In the genomic region with DNA sequence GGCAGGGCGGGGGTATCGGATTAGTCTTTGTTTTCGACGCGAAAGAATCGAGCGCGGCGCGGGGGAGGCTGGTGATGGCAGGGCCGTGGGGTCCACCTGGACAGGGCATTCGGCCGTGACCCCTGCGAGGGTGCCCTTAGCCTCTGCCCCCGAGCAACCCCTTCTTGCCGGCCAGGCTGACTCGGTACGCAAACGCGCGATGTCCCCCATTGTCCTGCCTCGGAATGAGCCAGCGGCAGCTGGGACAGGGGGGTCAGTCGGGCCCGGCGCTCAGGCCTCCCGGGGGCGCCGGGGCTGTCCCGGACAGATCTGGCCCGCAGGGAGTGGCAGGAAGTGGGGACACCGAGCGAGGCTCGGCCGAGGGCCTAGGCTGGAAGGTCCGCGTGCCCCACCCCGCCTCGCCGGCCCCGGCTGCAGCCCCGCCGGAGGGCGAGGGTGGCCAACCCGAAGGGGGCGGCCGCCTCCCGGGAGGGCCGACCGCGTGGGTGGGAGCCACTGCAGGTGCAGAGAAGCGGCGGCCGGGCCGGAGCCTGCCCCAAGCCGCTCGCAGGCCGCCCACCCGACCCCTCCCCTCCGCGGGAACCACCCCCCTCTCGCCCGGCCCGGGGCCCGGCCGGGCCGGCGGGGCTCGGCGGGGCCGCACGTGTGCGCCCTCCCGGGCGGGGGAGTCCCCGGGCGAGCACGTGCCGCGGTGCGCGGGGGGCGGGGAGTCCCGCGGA, we compare ENCODE assay signal across 1 cellular context.
A peak's percentile ranks its signal among the peaks of the same experiment; 100 is the strongest.
TF ChIP-seq lines count a peak whose summit lies in the region.

A gene (plus strand): TSS at position 708 of the 719 bp plus-strand sequence. CDS start 1,494 bp downstream, outside the sequence.

TF ChIP-seq in K562, 482 proteins besides CTCF, POLR2A, EP300 and RAD21 (continued from another document):
- TF ChIP-seq, protein P1, sequence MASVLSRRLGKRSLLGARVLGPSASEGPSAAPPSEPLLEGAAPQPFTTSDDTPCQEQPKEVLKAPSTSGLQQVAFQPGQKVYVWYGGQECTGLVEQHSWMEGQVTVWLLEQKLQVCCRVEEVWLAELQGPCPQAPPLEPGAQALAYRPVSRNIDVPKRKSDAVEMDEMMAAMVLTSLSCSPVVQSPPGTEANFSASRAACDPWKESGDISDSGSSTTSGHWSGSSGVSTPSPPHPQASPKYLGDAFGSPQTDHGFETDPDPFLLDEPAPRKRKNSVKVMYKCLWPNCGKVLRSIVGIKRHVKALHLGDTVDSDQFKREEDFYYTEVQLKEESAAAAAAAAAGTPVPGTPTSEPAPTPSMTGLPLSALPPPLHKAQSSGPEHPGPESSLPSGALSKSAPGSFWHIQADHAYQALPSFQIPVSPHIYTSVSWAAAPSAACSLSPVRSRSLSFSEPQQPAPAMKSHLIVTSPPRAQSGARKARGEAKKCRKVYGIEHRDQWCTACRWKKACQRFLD (CRISPR knock-in tag; IDR thresholded peaks at IDR 0.05): peak; percentile 75
- TF ChIP-seq ZNF79 (CRISPR knock-in tag; IDR thresholded peaks at IDR 0.05; ENCODE audit: low read depth) (no peak), RB1 (IDR thresholded peaks at IDR 0.05; ENCODE audit: low read depth) (peak; percentile 27), BHLHE40 (IDR thresholded peaks at IDR 0.05; ENCODE audit: low read length) (peak; percentile 94), GATAD2B (IDR thresholded peaks at IDR 0.05; ENCODE audit: borderline replicate concordance) (peak; percentile 25; the same call in 1 of the 2 replicates), U2AF1 (optimal IDR thresholded peaks at IDR 0.05; ENCODE audit: low read depth, low read length) (peak; percentile 66), KLF16 (IDR thresholded peaks at IDR 0.05) (no peak), MAZ (CRISPR knock-in tag; conservative IDR thresholded peaks at IDR 0.05 in 1 of 2, IDR thresholded peaks at IDR 0.05 in 1 of 2) (peak; percentile 45 to 53), POU5F1 (IDR thresholded peaks at IDR 0.05; ENCODE audit: borderline replicate concordance, low read depth, low read length, partially characterized antibody) (no peak), HNRNPL (IDR thresholded peaks at IDR 0.05; ENCODE audit: low read depth, low read length) (peak; percentile 82), FIP1L1 (IDR thresholded peaks at IDR 0.05; ENCODE audit: low read depth, low read length, poor library complexity, severe bottlenecking) (peak; percentile 72), KDM5B (IDR thresholded peaks at IDR 0.05; ENCODE audit: insufficient replicate concordance, low read depth, low read length) (peak; percentile 4), SAP30 (IDR thresholded peaks at IDR 0.05; ENCODE audit: borderline replicate concordance, insufficient read depth, low read depth, low read length, poor library complexity, severe bottlenecking) (peak; percentile 29), NBN (IDR thresholded peaks at IDR 0.05; ENCODE audit: low read depth) (no peak), SRSF3 (IDR thresholded peaks at IDR 0.05; ENCODE audit: insufficient read depth, low read length) (no peak), E2F3 (CRISPR knock-in tag; IDR thresholded peaks at IDR 0.05) (0 out of 2 replicates have a peak, but pooled peaks have one; percentile 13), ZBTB7A (IDR thresholded peaks at IDR 0.05; ENCODE audit: borderline replicate concordance, control insufficient read depth, low read depth, low read length) (peak; percentile 87; the same call in 1 of the 2 replicates), FOSL1 (tag; conservative IDR thresholded peaks at IDR 0.05) (peak; percentile 15; the same call in 1 of the 2 replicates), ZNF224 (CRISPR knock-in tag; IDR thresholded peaks at IDR 0.05) (no peak), SIN3A (IDR thresholded peaks at IDR 0.05; ENCODE audit: borderline replicate concordance in 2 of 2, control insufficient read depth in 1 of 2, low read depth in 2 of 2, low read length in 2 of 2) (peak in 1 of 2 experiments; percentile 68; a peak in 1 of 4 replicates), ARID1B (IDR thresholded peaks at IDR 0.05) (0 out of 2 replicates have a peak, but pooled peaks have one; percentile 12)
- TF ChIP-seq, protein P2, sequence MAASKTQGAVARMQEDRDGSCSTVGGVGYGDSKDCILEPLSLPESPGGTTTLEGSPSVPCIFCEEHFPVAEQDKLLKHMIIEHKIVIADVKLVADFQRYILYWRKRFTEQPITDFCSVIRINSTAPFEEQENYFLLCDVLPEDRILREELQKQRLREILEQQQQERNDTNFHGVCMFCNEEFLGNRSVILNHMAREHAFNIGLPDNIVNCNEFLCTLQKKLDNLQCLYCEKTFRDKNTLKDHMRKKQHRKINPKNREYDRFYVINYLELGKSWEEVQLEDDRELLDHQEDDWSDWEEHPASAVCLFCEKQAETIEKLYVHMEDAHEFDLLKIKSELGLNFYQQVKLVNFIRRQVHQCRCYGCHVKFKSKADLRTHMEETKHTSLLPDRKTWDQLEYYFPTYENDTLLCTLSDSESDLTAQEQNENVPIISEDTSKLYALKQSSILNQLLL (CRISPR knock-in tag; IDR thresholded peaks at IDR 0.05; ENCODE audit: borderline replicate concordance): no peak
- TF ChIP-seq, protein P3, sequence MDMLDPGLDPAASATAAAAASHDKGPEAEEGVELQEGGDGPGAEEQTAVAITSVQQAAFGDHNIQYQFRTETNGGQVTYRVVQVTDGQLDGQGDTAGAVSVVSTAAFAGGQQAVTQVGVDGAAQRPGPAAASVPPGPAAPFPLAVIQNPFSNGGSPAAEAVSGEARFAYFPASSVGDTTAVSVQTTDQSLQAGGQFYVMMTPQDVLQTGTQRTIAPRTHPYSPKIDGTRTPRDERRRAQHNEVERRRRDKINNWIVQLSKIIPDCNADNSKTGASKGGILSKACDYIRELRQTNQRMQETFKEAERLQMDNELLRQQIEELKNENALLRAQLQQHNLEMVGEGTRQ (CRISPR knock-in tag; IDR thresholded peaks at IDR 0.05): peak; percentile 13; the same call in 1 of the 2 replicates
- TF ChIP-seq, protein P4, sequence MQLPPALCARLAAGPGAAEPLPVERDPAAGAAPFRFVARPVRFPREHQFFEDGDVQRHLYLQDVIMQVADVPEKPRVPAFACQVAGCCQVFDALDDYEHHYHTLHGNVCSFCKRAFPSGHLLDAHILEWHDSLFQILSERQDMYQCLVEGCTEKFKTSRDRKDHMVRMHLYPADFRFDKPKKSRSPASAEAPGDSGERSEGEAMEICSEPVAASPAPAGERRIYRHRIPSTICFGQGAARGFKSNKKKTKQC (CRISPR knock-in tag; IDR thresholded peaks at IDR 0.05): no peak; the same call in 1 of the 2 replicates
- TF ChIP-seq, protein P5, sequence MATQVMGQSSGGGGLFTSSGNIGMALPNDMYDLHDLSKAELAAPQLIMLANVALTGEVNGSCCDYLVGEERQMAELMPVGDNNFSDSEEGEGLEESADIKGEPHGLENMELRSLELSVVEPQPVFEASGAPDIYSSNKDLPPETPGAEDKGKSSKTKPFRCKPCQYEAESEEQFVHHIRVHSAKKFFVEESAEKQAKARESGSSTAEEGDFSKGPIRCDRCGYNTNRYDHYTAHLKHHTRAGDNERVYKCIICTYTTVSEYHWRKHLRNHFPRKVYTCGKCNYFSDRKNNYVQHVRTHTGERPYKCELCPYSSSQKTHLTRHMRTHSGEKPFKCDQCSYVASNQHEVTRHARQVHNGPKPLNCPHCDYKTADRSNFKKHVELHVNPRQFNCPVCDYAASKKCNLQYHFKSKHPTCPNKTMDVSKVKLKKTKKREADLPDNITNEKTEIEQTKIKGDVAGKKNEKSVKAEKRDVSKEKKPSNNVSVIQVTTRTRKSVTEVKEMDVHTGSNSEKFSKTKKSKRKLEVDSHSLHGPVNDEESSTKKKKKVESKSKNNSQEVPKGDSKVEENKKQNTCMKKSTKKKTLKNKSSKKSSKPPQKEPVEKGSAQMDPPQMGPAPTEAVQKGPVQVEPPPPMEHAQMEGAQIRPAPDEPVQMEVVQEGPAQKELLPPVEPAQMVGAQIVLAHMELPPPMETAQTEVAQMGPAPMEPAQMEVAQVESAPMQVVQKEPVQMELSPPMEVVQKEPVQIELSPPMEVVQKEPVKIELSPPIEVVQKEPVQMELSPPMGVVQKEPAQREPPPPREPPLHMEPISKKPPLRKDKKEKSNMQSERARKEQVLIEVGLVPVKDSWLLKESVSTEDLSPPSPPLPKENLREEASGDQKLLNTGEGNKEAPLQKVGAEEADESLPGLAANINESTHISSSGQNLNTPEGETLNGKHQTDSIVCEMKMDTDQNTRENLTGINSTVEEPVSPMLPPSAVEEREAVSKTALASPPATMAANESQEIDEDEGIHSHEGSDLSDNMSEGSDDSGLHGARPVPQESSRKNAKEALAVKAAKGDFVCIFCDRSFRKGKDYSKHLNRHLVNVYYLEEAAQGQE (CRISPR knock-in tag; IDR thresholded peaks at IDR 0.05; ENCODE audit: low read depth): 0 out of 2 replicates have a peak, but pooled peaks have one; percentile 41
- TF ChIP-seq, protein P6, sequence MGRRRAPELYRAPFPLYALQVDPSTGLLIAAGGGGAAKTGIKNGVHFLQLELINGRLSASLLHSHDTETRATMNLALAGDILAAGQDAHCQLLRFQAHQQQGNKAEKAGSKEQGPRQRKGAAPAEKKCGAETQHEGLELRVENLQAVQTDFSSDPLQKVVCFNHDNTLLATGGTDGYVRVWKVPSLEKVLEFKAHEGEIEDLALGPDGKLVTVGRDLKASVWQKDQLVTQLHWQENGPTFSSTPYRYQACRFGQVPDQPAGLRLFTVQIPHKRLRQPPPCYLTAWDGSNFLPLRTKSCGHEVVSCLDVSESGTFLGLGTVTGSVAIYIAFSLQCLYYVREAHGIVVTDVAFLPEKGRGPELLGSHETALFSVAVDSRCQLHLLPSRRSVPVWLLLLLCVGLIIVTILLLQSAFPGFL (CRISPR knock-in tag; IDR thresholded peaks at IDR 0.05): no peak
- TF ChIP-seq, protein P7, sequence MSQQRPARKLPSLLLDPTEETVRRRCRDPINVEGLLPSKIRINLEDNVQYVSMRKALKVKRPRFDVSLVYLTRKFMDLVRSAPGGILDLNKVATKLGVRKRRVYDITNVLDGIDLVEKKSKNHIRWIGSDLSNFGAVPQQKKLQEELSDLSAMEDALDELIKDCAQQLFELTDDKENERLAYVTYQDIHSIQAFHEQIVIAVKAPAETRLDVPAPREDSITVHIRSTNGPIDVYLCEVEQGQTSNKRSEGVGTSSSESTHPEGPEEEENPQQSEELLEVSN (IDR thresholded peaks at IDR 0.05; ENCODE audit: borderline replicate concordance in 1 of 2, extremely low read depth in 1 of 2, insufficient read depth in 1 of 2, insufficient read length in 1 of 2, low read depth in 1 of 2, low read length in 1 of 2, poor library complexity in 1 of 2, severe bottlenecking in 1 of 2): peak; percentile 74 to 91
